ENCODE assay signal across 2 cellular contexts in genomic region chr10:123759496-123760070, GRCh38.
TF ChIP-seq lines count a peak whose summit lies in the region.

No MANE protein-coding gene starts in this region.

TF ChIP-seq in GM23338, 12 proteins besides CTCF, POLR2A, EP300 and RAD21 (continued from another document):
- TF ChIP-seq ZNF462 (CRISPR knock-in tag; IDR thresholded peaks at IDR 0.05) (no peak), POLR2AphosphoS5 (IDR thresholded peaks at IDR 0.05; ENCODE audit: low read depth) (no peak), ZNF114 (CRISPR knock-in tag; IDR thresholded peaks at IDR 0.05) (no peak), CREB1 (CRISPR knock-in tag; IDR thresholded peaks at IDR 0.05; ENCODE audit: low read depth) (no peak)
TF ChIP-seq in GM23338: peak in this region for 0.

TF ChIP-seq in H1, 55 proteins besides CTCF, POLR2A, EP300 and RAD21 (continued from another document):
- no peak for TF ChIP-seq FOSL1 (IDR thresholded peaks at IDR 0.05; ENCODE audit: insufficient read depth, low read depth, low read length)
- no peak for TF ChIP-seq TEAD4 (IDR thresholded peaks at IDR 0.05; ENCODE audit: low read depth, low read length)
- no peak for TF ChIP-seq CREB1 (IDR thresholded peaks at IDR 0.05)
- no peak for TF ChIP-seq E2F6 (IDR thresholded peaks at IDR 0.05)
